In genomic region chr15:32956006-32956405, GRCh38 we compare ENCODE assay signal across 8 cellular contexts.
DNase-seq lines count a peak whose midpoint lies in the region; ATAC-seq and TF ChIP-seq lines count a peak whose summit lies in the region.

No MANE protein-coding gene starts in this region.

- peak; percentile 75 for TF ChIP-seq CTCF in BJ (IDR thresholded peaks at IDR 0.05; ENCODE audit: insufficient read depth, low read depth, low read length)

- no peak overlapping the region for H3K27ac ChIP-seq in SJCRH30

- ATAC-seq in HG02885 (IDR thresholded peaks at IDR 0.05; ENCODE audit: poor library complexity, unreplicated experiment) (no peak), GM18861 (IDR thresholded peaks at IDR 0.05; ENCODE audit: unreplicated experiment) (no peak), GM21390 (IDR thresholded peaks at IDR 0.05; ENCODE audit: unreplicated experiment) (no peak)

- H3K36me3 ChIP-seq in BJ (ENCODE audit: control insufficient read depth, insufficient read depth, low read length): no peaks in the 10 kb centered on the region
- H3K36me3 ChIP-seq in SJCRH30: peaks cover 6% of the 10 kb centered on the region; the same call in 1 of the 2 replicates

- CTCF ChIA-PET in BJ (lab: Yijun Ruan, JAX) (interaction anchor here (0.6 to 3.5 kb wide), 32 partner anchors 11 to 312 kb away, joined by 3 to 25 read pairs (median 4); no protein-coding TSS in a partner anchor), HEK293T (lab: Yijun Ruan, JAX) (interaction anchor here (0.6 to 1.2 kb wide), 5 partner anchors 20 to 293 kb away, joined by 3 to 6 read pairs (median 3); no protein-coding TSS in a partner anchor)

- peaks cover 23% of the 10 kb centered on the region for H3K4me1 ChIP-seq in SJCRH30

- POLR2A ChIA-PET in BJ (lab: Charles Lee) (interaction anchor here (0.6 to 0.7 kb wide), 3 partner anchors 19 to 89 kb away, joined by 4 to 13 read pairs (median 7); no protein-coding TSS in a partner anchor), HEK293T (lab: Yijun Ruan, JAX) (no interaction called here)

- H3K27me3 ChIP-seq in BJ (ENCODE audit: control insufficient read depth, insufficient read depth, low read length) (no peaks in the 10 kb centered on the region), SJCRH30 (no peaks in the 10 kb centered on the region)

- DNase-seq in BJ (ENCODE audit: low read depth) (peak; percentile 31), HEK293T (ENCODE audit: extremely low spot score) (peak; percentile 23), SJCRH30 (peak; percentile 51 to 81), germinal center (ENCODE audit: low spot score) (peak; percentile 23), smooth muscle cell of the brain vasculature (ENCODE audit: low read depth, low spot score) (peak; percentile 72)

- peaks cover 4% of the 10 kb centered on the region; the same call in 1 of the 2 replicates for H3K9me3 ChIP-seq in SJCRH30 (replicated peaks)

- H3K4me3 ChIP-seq in BJ (ENCODE audit: low read depth, low read length): no peak overlapping the region
- H3K4me3 ChIP-seq in SJCRH30: no peak overlapping the region

TF ChIP-seq in HEK293T, 16 proteins besides CTCF, POLR2A, EP300 and RAD21:
- TF ChIP-seq ZNF384 (IDR thresholded peaks at IDR 0.05) (no peak), FOXA1 (IDR thresholded peaks at IDR 0.05) (no peak), SP1 (IDR thresholded peaks at IDR 0.05) (no peak), SUZ12 (IDR thresholded peaks at IDR 0.05) (no peak), TARDBP (IDR thresholded peaks at IDR 0.05) (no peak), ELF4 (IDR thresholded peaks at IDR 0.05) (no peak), BHLHE40 (IDR thresholded peaks at IDR 0.05; ENCODE audit: borderline replicate concordance) (no peak), LEF1 (IDR thresholded peaks at IDR 0.05; ENCODE audit: borderline replicate concordance) (no peak), FOXM1 (IDR thresholded peaks at IDR 0.05; ENCODE audit: borderline replicate concordance) (no peak), HDGF (IDR thresholded peaks at IDR 0.05; ENCODE audit: borderline replicate concordance) (no peak), CTBP1 (IDR thresholded peaks at IDR 0.05; ENCODE audit: borderline replicate concordance) (no peak), ARNT (IDR thresholded peaks at IDR 0.05) (no peak), NFRKB (IDR thresholded peaks at IDR 0.05) (no peak)
